ENCODE assay signal across 23 cellular contexts in the genomic region with DNA sequence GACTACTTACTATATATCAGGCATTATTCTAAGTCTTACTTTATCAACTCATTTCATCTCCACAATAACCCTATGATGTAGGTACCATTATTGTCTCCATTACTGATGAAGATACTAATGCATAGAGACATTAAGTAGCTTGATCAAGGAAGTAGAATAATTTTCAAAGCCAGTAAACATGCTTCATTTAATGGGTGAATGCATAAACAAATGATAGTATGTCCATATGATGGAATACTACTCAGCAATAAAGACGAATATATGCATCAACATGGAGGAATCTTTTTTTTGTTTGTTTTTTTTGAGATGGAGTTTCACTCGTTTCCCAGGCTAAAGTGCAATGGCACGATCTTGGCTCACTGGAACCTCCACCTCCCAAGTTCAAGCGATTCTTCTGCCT.
"Had no signal": no experiment of that assay in that cellular context is flagged by ENCODE, and none has a peak within 500 bp of the region (broad histone marks: within the 10 kb centered on the region; RNA-seq: fewer than 3 reads in every experiment).

No MANE protein-coding gene starts in this region.

- DNase-seq: cortex of kidney; effector CD8-positive, alpha-beta T cell; effector memory CD8-positive, alpha-beta T cell; endodermal cell; erythroblast; esophagus squamous epithelium; foreskin fibroblast; foreskin melanocyte; gastrocnemius medialis; glutamatergic neuron; head of caudate nucleus; heart right ventricle; hippocampal formation; left cardiac atrium; left lung; left ventricle myocardium superior; lower lobe of right lung; mesenchymal stem cell; mucosa of descending colon; naive B cell; naive thymus-derived CD8-positive, alpha-beta T cell had no signal

- H3K4me1 ChIP-seq: gastrocnemius medialis had no signal

- H3K4me3 ChIP-seq: esophagus squamous epithelium, gastrocnemius medialis, heart right ventricle, left lung, lower lobe of right lung, mucosa of descending colon had no signal

- H3K9me3 ChIP-seq: esophagus squamous epithelium, gastrocnemius medialis, heart right ventricle, left lung, lower lobe of right lung, mucosa of descending colon had no signal

- H3K27me3 ChIP-seq: esophagus squamous epithelium, gastrocnemius medialis, heart right ventricle, left lung had no signal

- ATAC-seq: effector memory CD8-positive, alpha-beta T cell; esophagus mucosa; gastrocnemius medialis; left cardiac atrium; lower lobe of right lung; mucosa of descending colon; naive thymus-derived CD8-positive, alpha-beta T cell had no signal

- H3K36me3 ChIP-seq: esophagus squamous epithelium, gastrocnemius medialis, heart right ventricle, left lung, lower lobe of right lung had no signal

- H3K27ac ChIP-seq: epithelial cell of prostate, gastrocnemius medialis, heart right ventricle, left lung, lower lobe of right lung had no signal
